8 cellular contexts compared by ENCODE assay signal in genomic region chr12:45216297-45216982, GRCh38. TPM values are rescaled to one million over a fixed set of nuclear protein-coding genes. Genes with fewer than 3 reads are reported as not detected.
A peak's percentile ranks its signal among the peaks of the same experiment; 100 is the strongest.
DNase-seq lines count a peak whose midpoint lies in the region; ATAC-seq and TF ChIP-seq lines count a peak whose summit lies in the region.

No MANE protein-coding gene starts in this region.

- H3K4me1 Mint-ChIP-seq in activated CD8-positive, alpha-beta memory T cell treated with anti-CD3 and anti-CD28 coated beads, Interleukin-2, amount 10 ng/mL, durations not matched to agents 7 days and 5 days = peaks cover 44% of the 10 kb centered on the region
- peaks cover 17 to 25% of the 10 kb centered on the region in 2 donors for H3K4me1 Mint-ChIP-seq in stimulated activated naive B cell treated with anti-CD40 and anti-IgM and Interleukin-4, amounts not matched to agents 10 μg/mL and 1 μg/mL and 100 μg/mL, for 72 hours

- H3K27me3 Mint-ChIP-seq in activated CD8-positive, alpha-beta memory T cell treated with anti-CD3 and anti-CD28 coated beads, Interleukin-2, amount 10 ng/mL, durations not matched to agents 7 days and 5 days = no peaks in the 10 kb centered on the region
- no peaks in the 10 kb centered on the region for H3K27me3 Mint-ChIP-seq in stimulated activated naive B cell treated with anti-CD40 and anti-IgM and Interleukin-4, amounts not matched to agents 10 μg/mL and 1 μg/mL and 100 μg/mL, for 72 hours

- H3K27me3 ChIP-seq in muscle layer of duodenum (ENCODE audit: low read depth, low read length) = no peaks in the 10 kb centered on the region

- peaks cover 5% of the 10 kb centered on the region for H3K36me3 Mint-ChIP-seq in activated CD8-positive, alpha-beta memory T cell treated with anti-CD3 and anti-CD28 coated beads, Interleukin-2, amount 10 ng/mL, durations not matched to agents 7 days and 5 days
- no peaks in the 10 kb centered on the region for H3K36me3 Mint-ChIP-seq in stimulated activated naive B cell treated with anti-CD40 and anti-IgM and Interleukin-4, amounts not matched to agents 10 μg/mL and 1 μg/mL and 100 μg/mL, for 72 hours

- peak overlapping the region; percentile 93 for H3K27ac Mint-ChIP-seq in activated CD8-positive, alpha-beta memory T cell treated with anti-CD3 and anti-CD28 coated beads, Interleukin-2, amount 10 ng/mL, durations not matched to agents 7 days and 5 days
- peak overlapping the region; percentile 94 for H3K27ac Mint-ChIP-seq in stimulated activated naive B cell treated with anti-CD40 and anti-IgM and Interleukin-4, amounts not matched to agents 10 μg/mL and 1 μg/mL and 100 μg/mL, for 72 hours

- CTCF ChIA-PET in activated CD8-positive, alpha-beta memory T cell treated with anti-CD3 and anti-CD28 coated beads, Interleukin-2, amount 10 ng/mL, durations not matched to agents 7 days and 5 days (lab: Charles Lee) = interaction anchor here (0.6 to 1.5 kb wide), 6 partner anchors 8 to 700 kb away, joined by 3 to 5 read pairs (median 3); no protein-coding TSS in a partner anchor

- H3K4me1 ChIP-seq in muscle layer of duodenum (ENCODE audit: control insufficient read depth in 1 of 2, insufficient read depth in 2 of 2, low read length in 2 of 2) = peaks cover 11 to 14% of the 10 kb centered on the region in 2 donors

- no peak for TF ChIP-seq POLR2A in erythroblast (IDR thresholded peaks at IDR 0.05; ENCODE audit: low read length)

- no peaks in the 10 kb centered on the region for H3K9me3 Mint-ChIP-seq in activated CD8-positive, alpha-beta memory T cell treated with anti-CD3 and anti-CD28 coated beads, Interleukin-2, amount 10 ng/mL, durations not matched to agents 7 days and 5 days (ENCODE audit: low read depth)
- H3K9me3 Mint-ChIP-seq in stimulated activated naive B cell treated with anti-CD40 and anti-IgM and Interleukin-4, amounts not matched to agents 10 μg/mL and 1 μg/mL and 100 μg/mL, for 72 hours = no peaks in the 10 kb centered on the region

- DNase-seq in NCI-H1436 (lab: John Stamatoyannopoulos, UW) (peak; percentile 31), NCI-H1436 treated with DMSO at 0.1 percent for 48 hours (lab: John Stamatoyannopoulos, UW) (no peak), NCI-H1105 treated with DMSO at 0.1 percent for 48 hours (lab: John Stamatoyannopoulos, UW) (peak; percentile 61), erythroblast (lab: John Stamatoyannopoulos, UW) (peak; percentile 62 to 64)
- DNase-seq in activated CD8-positive, alpha-beta memory T cell treated with anti-CD3 and anti-CD28 coated beads, Interleukin-2, amount 10 ng/mL, durations not matched to agents 7 days and 5 days = peak; percentile 71
- peak; percentile 43 for DNase-seq in stimulated activated naive B cell treated with anti-CD40 and anti-IgM and Interleukin-4, amounts not matched to agents 10 μg/mL and 1 μg/mL and 100 μg/mL, for 72 hours

- ATAC-seq in HG02588 (IDR thresholded peaks at IDR 0.05; ENCODE audit: unreplicated experiment) = peak; percentile 45
- ATAC-seq in activated CD8-positive, alpha-beta memory T cell treated with anti-CD3 and anti-CD28 coated beads, Interleukin-2, amount 10 ng/mL, durations not matched to agents 7 days and 5 days = peak; percentile 57
- peak; percentile 61 to 63 for ATAC-seq in stimulated activated naive B cell treated with anti-CD40 and anti-IgM and Interleukin-4, amounts not matched to agents 10 μg/mL and 1 μg/mL and 100 μg/mL, for 72 hours (replicated peaks)

- no peaks in the 10 kb centered on the region for H3K36me3 ChIP-seq in muscle layer of duodenum (ENCODE audit: control insufficient read depth in 1 of 2, insufficient read depth in 2 of 2, low read length in 2 of 2)

- H3K27ac ChIP-seq in muscle layer of duodenum (ENCODE audit: low read length) = peak overlapping the region; percentile 96

- no peaks in the 10 kb centered on the region for H3K9me3 ChIP-seq in muscle layer of duodenum (ENCODE audit: control insufficient read depth in 1 of 2, low read length in 2 of 2)

- H3K4me3 Mint-ChIP-seq in activated CD8-positive, alpha-beta memory T cell treated with anti-CD3 and anti-CD28 coated beads, Interleukin-2, amount 10 ng/mL, durations not matched to agents 7 days and 5 days = peak overlapping the region; percentile 94
- H3K4me3 Mint-ChIP-seq in stimulated activated naive B cell treated with anti-CD40 and anti-IgM and Interleukin-4, amounts not matched to agents 10 μg/mL and 1 μg/mL and 100 μg/mL, for 72 hours = peak overlapping the region; percentile 89 to 90

- peak overlapping the region; percentile 84 to 98 for H3K4me3 ChIP-seq in muscle layer of duodenum (ENCODE audit: low read depth in 1 of 2, low read length in 2 of 2)

RNA-seq across cellular contexts. Expression of gene ANO6, which starts 0.5 kb away (rescaled TPM):
- total RNA-seq in activated CD8-positive, alpha-beta memory T cell treated with anti-CD3 and anti-CD28 coated beads, Interleukin-2, amount 10 ng/mL, durations not matched to agents 7 days and 5 days = 10 to 100 TPM; 21.7 to 22.6 TPM
